In the genomic region with DNA sequence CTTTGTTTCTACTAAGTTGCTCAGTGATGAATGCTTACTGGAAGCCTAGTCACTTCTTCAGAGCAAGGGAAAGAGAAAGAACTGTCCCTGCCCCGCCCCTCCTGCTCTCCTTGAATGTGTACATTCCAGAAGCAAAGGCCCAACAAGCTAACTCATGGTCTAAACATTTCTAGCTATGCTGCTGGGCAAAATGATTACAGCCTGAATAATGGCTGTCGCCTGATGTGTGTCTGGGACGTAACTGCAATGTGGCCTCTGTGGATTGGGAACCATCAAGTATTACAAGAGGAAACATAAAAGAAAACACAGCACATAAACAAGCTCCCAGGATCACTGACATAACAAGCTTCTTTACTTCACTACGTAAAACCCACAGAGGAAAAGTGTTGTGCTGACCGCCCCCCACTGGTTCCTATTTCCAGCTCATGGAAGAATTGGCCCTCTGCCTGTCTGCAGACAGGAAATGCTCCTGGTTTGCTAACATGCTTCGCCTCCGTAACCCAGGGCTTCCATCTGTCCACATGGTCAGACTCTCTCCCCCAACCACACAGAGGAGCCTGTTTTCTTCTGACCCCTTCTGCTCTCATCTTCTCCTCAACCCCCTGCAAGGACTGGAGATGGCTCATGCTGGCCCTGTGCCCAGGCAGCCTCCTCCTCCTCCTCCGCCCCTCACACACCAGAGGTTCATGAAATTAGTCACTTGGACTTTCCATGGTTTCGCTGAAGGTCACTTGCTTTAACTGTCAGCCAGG, we compare ENCODE assay signal across 8 cellular contexts.
A peak's percentile ranks its signal among the peaks of the same experiment; 100 is the strongest.
DNase-seq lines count a peak whose midpoint lies in the region; ATAC-seq, FAIRE-seq and TF ChIP-seq lines count a peak whose summit lies in the region.

No MANE protein-coding gene starts in this region.

- no peak overlapping the region for H3K4me3 ChIP-seq in CD4-positive, alpha-beta memory T cell (ENCODE audit: low read length in 2 of 2)
- H3K4me3 ChIP-seq in H1 (ENCODE audit: extremely low read depth in 1 of 4, insufficient read depth in 2 of 4, low read depth in 3 of 4, low read length in 4 of 4) = no peak overlapping the region

- CTCF ChIA-PET in CD4-positive, alpha-beta memory T cell (lab: Charles Lee; ENCODE audit: partially characterized antibody) = interaction anchor here (0.9 to 2.7 kb wide), 6 partner anchors 16 to 188 kb away, joined by 3 to 16 read pairs (median 4); a partner anchor contains a TSS
- CTCF ChIA-PET in H1 (lab: Charles Lee; ENCODE audit: partially characterized antibody) = interaction anchor here (0.7 to 2.3 kb wide), 10 partner anchors 9 to 188 kb away, joined by 3 to 8 read pairs (median 4); a partner anchor contains a TSS

- H3K79me1 ChIP-seq in H1 (ENCODE audit: low read depth, low read length) = no peaks in the 10 kb centered on the region

- H3K9me3 Mint-ChIP-seq in CD4-positive, alpha-beta memory T cell = no peaks in the 10 kb centered on the region

- no peak for TF ChIP-seq POLR2A in H1 (IDR thresholded peaks at IDR 0.05; ENCODE audit: control extremely low read depth in 1 of 2, low read depth in 2 of 2, low read length in 2 of 2)

- peak overlapping the region; percentile 53; the same call in 1 of the 2 replicates for H2BK15ac ChIP-seq in H1 (ENCODE audit: low read length)

- peaks cover 38 to 64% (median 48%) of the 10 kb centered on the region in 4 donors for H3K4me1 Mint-ChIP-seq in CD4-positive, alpha-beta memory T cell

- H3K36me3 ChIP-seq in CD4-positive, alpha-beta memory T cell (ENCODE audit: insufficient read depth, low read length) = no peaks in the 10 kb centered on the region
- no peaks in the 10 kb centered on the region for H3K36me3 ChIP-seq in H1 (ENCODE audit: control insufficient read depth in 2 of 4, insufficient read depth in 4 of 4, low read length in 3 of 4)

- peak overlapping the region; percentile 10; the same call in 1 of the 2 replicates for H2BK12ac ChIP-seq in H1 (ENCODE audit: low read depth, low read length)

- H3K79me2 ChIP-seq in H1 (ENCODE audit: control insufficient read depth in 1 of 2, insufficient read depth in 2 of 2, low read length in 2 of 2) = no peaks in the 10 kb centered on the region

- no peak overlapping the region for H3K9ac ChIP-seq in H1 (replicated peaks in 1 of 4; ENCODE audit: extremely low read depth in 1 of 4, low read depth in 3 of 4, low read length in 3 of 4)

- peak overlapping the region; percentile 70 to 95 (median 88) for H3K27ac Mint-ChIP-seq in CD4-positive, alpha-beta memory T cell

- H3K18ac ChIP-seq in H1 (ENCODE audit: extremely low read depth, low read length) = peak overlapping the region; percentile 24; the same call in 1 of the 2 replicates

- H3K4me2 ChIP-seq in H1 (ENCODE audit: insufficient read depth in 1 of 2, low read depth in 2 of 2, low read length in 2 of 2) = no peak overlapping the region

- no peak overlapping the region for H2AK5ac ChIP-seq in H1 (ENCODE audit: low read depth, low read length)

- TF ChIP-seq CTCF in H1 (IDR thresholded peaks at IDR 0.05; ENCODE audit: control extremely low read depth in 1 of 3, insufficient read depth in 1 of 3, low read depth in 1 of 3, low read length in 3 of 3) = 0 out of 4 replicates have a peak, but pooled peaks of 1 of the 3 experiments have one; percentile 8

- peak overlapping the region in 6 of 8 donors; percentile 6 to 86 (median 54) for H3K4me3 Mint-ChIP-seq in CD4-positive, alpha-beta memory T cell

- H3K14ac ChIP-seq in H1 (ENCODE audit: insufficient read length) = no peak overlapping the region

- no peak overlapping the region for H4K5ac ChIP-seq in H1 (ENCODE audit: insufficient read length, low read depth, low read length)

- peak; percentile 11 to 39; a peak in 2 of 4 replicates for TF ChIP-seq RAD21 in H1 (IDR thresholded peaks at IDR 0.05 in 1 of 2, conservative IDR thresholded peaks at IDR 0.05 in 1 of 2; ENCODE audit: low read depth in 2 of 2, low read length in 2 of 2)

- no peak for DNase-seq in CD4-positive, alpha-beta memory T cell
- peak; percentile 56 to 62 for DNase-seq in activated CD4-positive, alpha-beta T cell treated with anti-CD3 and anti-CD28 coated beads for 4 hours
- DNase-seq in H1 (ENCODE audit: low read depth in 1 of 2, low spot score in 2 of 2) (no peak), midbrain (lab: John Stamatoyannopoulos, UW) (peak; percentile 42), germinal center (ENCODE audit: low spot score) (no peak)
- peak; percentile 83 for DNase-seq in stimulated activated CD8-positive, alpha-beta memory T cell treated with anti-CD3 and anti-CD28 coated beads, Interleukin-4, amount 100 ng/mL, for 48 hours

- H4K91ac ChIP-seq in H1 (replicated peaks; ENCODE audit: insufficient read length, low read length) = peak overlapping the region; percentile 18

- no peaks in the 10 kb centered on the region for H3K23me2 ChIP-seq in H1 (ENCODE audit: low read depth, low read length)

- no peak overlapping the region for H2AFZ ChIP-seq in H1 (ENCODE audit: low read length)

- no peaks in the 10 kb centered on the region for H4K20me1 ChIP-seq in H1 (replicated peaks in 1 of 2; ENCODE audit: control insufficient read depth in 1 of 2, insufficient read depth in 2 of 2, low read length in 2 of 2)

- H3K27me3 Mint-ChIP-seq in CD4-positive, alpha-beta memory T cell = no peaks in the 10 kb centered on the region

- H3K27ac ChIP-seq in CD4-positive, alpha-beta memory T cell (ENCODE audit: low read depth, low read length) = no peak overlapping the region
- H3K27ac ChIP-seq in H1 (ENCODE audit: low read depth, low read length) = no peak overlapping the region

- H2BK5ac ChIP-seq in H1 (ENCODE audit: low read depth, low read length) = 0 out of 2 replicates have a peak overlapping the region, but pooled peaks have one; percentile 19

- peaks cover 36% of the 10 kb centered on the region for H3K4me1 ChIP-seq in CD4-positive, alpha-beta memory T cell (ENCODE audit: insufficient read depth, low read length)
- H3K4me1 ChIP-seq in H1 (replicated peaks in 1 of 4; ENCODE audit: control insufficient read depth in 3 of 4, insufficient read depth in 4 of 4, low read length in 3 of 4) = peaks cover 0 to 14% (median 4%) of the 10 kb centered on the region in 4 experiments; a peak in 4 of 7 replicates

- ATAC-seq in GM19452 (IDR thresholded peaks at IDR 0.05; ENCODE audit: unreplicated experiment) = peak; percentile 55
- ATAC-seq in HG03558 (IDR thresholded peaks at IDR 0.05; ENCODE audit: extremely low read depth, unreplicated experiment) = peak; percentile 56

- intact Hi-C loops in CD4-positive, alpha-beta memory T cell (cut with micrococcal nuclease) = no loop called here

- H3K9me3 ChIP-seq in CD4-positive, alpha-beta memory T cell (ENCODE audit: control insufficient read depth in 1 of 2, low read length in 2 of 2) = no peaks in the 10 kb centered on the region
- no peaks in the 10 kb centered on the region for H3K9me3 ChIP-seq in H1 (ENCODE audit: insufficient read depth in 2 of 2, low read depth in 1 of 2, low read length in 1 of 2)

- no peak overlapping the region for H2BK20ac ChIP-seq in H1 (ENCODE audit: low read length)

- 85% methylated on average over 9 of the region's 9 CpGs; no CpG with 5 or more reads in 1 of the 2 experiments for WGBS in H1 (ENCODE audit: extremely low coverage in 1 of 2, insufficient coverage in 1 of 2, insufficient read length in 1 of 2, insufficient replicate concordance in 2 of 2, low coverage in 1 of 2, low lambda C conversion rate in 2 of 2, missing lambda C conversion rate in 1 of 2), 2 experiments

- TF ChIP-seq EP300 in H1 (IDR thresholded peaks at IDR 0.05; ENCODE audit: borderline replicate concordance in 1 of 2, low read depth in 2 of 2, low read length in 2 of 2) = no peak

- H2BK120ac ChIP-seq in H1 (replicated peaks; ENCODE audit: low read depth, low read length) = no peak overlapping the region

- peaks cover 5% of the 10 kb centered on the region in 2 donors for H3K36me3 Mint-ChIP-seq in CD4-positive, alpha-beta memory T cell

- no peak overlapping the region for H3K4ac ChIP-seq in H1 (replicated peaks; ENCODE audit: insufficient read length, low read depth, low read length)

- H3K27me3 ChIP-seq in CD4-positive, alpha-beta memory T cell (ENCODE audit: insufficient read depth, low read length) = no peaks in the 10 kb centered on the region
- no peaks in the 10 kb centered on the region for H3K27me3 ChIP-seq in H1 (replicated peaks in 1 of 4; ENCODE audit: control insufficient read depth in 3 of 4, extremely low read depth in 1 of 4, insufficient read depth in 3 of 4, low read length in 3 of 4)

- no peak overlapping the region for H3K56ac ChIP-seq in H1 (replicated peaks; ENCODE audit: insufficient read length, low read depth, low read length)

- no peak overlapping the region for H4K8ac ChIP-seq in H1 (ENCODE audit: extremely low read depth, insufficient read depth, low read length)

- H3K23ac ChIP-seq in H1 (ENCODE audit: insufficient read length) = no peak overlapping the region

- POLR2A ChIA-PET in CD4-positive, alpha-beta memory T cell (lab: Charles Lee; ENCODE audit: partially characterized antibody) = interaction anchor here (0.6 to 1.5 kb wide), 5 partner anchors 14 to 187 kb away, joined by 3 to 4 read pairs (median 3); a partner anchor contains a TSS
- POLR2A ChIA-PET in H1 (lab: Charles Lee; ENCODE audit: partially characterized antibody) = interaction anchor here (0.7 kb wide), 1 partner anchor 77 kb away, joined by 3 read pairs; no protein-coding TSS in a partner anchor

- no peak for FAIRE-seq in H1 (lab: Jason Lieb, UNC)

TF ChIP-seq in H1, 55 proteins besides CTCF, POLR2A, EP300 and RAD21 (continues in another document):
- TF ChIP-seq SIN3A (conservative IDR thresholded peaks at IDR 0.05 in 1 of 2, IDR thresholded peaks at IDR 0.05 in 1 of 2; ENCODE audit: low read depth in 1 of 2, low read length in 2 of 2) = no peak

Comparison
In these comparisons a context has a peak if more than half of its experiments do, and no peak if none do; other contexts are left out.
1. DNase-seq: peak in activated CD4-positive, alpha-beta T cell treated with anti-CD3 and anti-CD28 coated beads for 4 hours (2 of 2), midbrain (single experiment) and stimulated activated CD8-positive, alpha-beta memory T cell treated with anti-CD3 and anti-CD28 coated beads, Interleukin-4, amount 100 ng/mL, for 48 hours (single experiment); none in CD4-positive, alpha-beta memory T cell (0 of 5), H1 (0 of 2) and germinal center (single experiment).